In the genomic region with DNA sequence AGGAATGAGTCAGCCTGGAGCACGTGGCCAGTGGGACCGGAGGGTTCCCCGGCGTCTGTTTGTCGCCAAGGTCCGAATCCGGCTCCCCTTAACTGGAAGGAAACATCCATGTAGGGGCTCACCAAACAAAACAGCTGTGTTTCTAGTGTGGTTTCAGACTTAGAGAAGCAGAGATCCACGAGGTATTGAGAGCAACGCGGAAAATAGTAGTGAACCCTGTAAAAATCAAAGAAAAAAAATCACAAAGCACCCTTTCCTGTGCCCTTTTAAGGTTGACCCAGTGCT, we compare ENCODE assay signal across 1 cellular context.
TF ChIP-seq lines count a peak whose summit lies in the region.

No MANE protein-coding gene starts in this region.

TF ChIP-seq in K562, 482 proteins besides CTCF, POLR2A, EP300 and RAD21 (continued from another document and continues in another):
- TF ChIP-seq DPF2 (IDR thresholded peaks at IDR 0.05) (peak; percentile 55; the same call in 1 of the 2 replicates), CC2D1A (IDR thresholded peaks at IDR 0.05) (0 out of 2 replicates have a peak, but pooled peaks have one; percentile 25), ZNF668 (CRISPR knock-in tag; IDR thresholded peaks at IDR 0.05) (no peak), SAP30 (IDR thresholded peaks at IDR 0.05; ENCODE audit: borderline replicate concordance, insufficient read depth, low read depth, low read length, poor library complexity, severe bottlenecking) (peak; percentile 74), ARID2 (IDR thresholded peaks at IDR 0.05) (no peak), TCF7L2 (IDR thresholded peaks at IDR 0.05; ENCODE audit: low read depth, low read length) (no peak), MAZ (CRISPR knock-in tag; conservative IDR thresholded peaks at IDR 0.05 in 1 of 2, IDR thresholded peaks at IDR 0.05 in 1 of 2) (no peak), HDAC3 (IDR thresholded peaks at IDR 0.05; ENCODE audit: borderline replicate concordance, partially characterized antibody) (no peak), RNF2 (IDR thresholded peaks at IDR 0.05) (0 out of 2 replicates have a peak, but pooled peaks have one; percentile 42), RFX7 (CRISPR knock-in tag; IDR thresholded peaks at IDR 0.05) (no peak), HDAC1 (IDR thresholded peaks at IDR 0.05) (peak in 1 of 2 experiments; percentile 5; a peak in 2 of 4 replicates), ZBTB7A (IDR thresholded peaks at IDR 0.05; ENCODE audit: borderline replicate concordance, control insufficient read depth, low read depth, low read length) (no peak), ZFP30 (CRISPR knock-in tag; IDR thresholded peaks at IDR 0.05; ENCODE audit: borderline replicate concordance) (no peak), KLF6 (CRISPR knock-in tag; IDR thresholded peaks at IDR 0.05; ENCODE audit: borderline replicate concordance) (no peak), ZNF586 (CRISPR knock-in tag; conservative IDR thresholded peaks at IDR 0.05) (no peak), NUFIP1 (IDR thresholded peaks at IDR 0.05; ENCODE audit: partially characterized antibody) (no peak), STAT5A (IDR thresholded peaks at IDR 0.05; ENCODE audit: borderline replicate concordance, low read length) (no peak), BCOR (IDR thresholded peaks at IDR 0.05) (0 out of 2 replicates have a peak, but pooled peaks have one; percentile 9)
- TF ChIP-seq, protein P1, sequence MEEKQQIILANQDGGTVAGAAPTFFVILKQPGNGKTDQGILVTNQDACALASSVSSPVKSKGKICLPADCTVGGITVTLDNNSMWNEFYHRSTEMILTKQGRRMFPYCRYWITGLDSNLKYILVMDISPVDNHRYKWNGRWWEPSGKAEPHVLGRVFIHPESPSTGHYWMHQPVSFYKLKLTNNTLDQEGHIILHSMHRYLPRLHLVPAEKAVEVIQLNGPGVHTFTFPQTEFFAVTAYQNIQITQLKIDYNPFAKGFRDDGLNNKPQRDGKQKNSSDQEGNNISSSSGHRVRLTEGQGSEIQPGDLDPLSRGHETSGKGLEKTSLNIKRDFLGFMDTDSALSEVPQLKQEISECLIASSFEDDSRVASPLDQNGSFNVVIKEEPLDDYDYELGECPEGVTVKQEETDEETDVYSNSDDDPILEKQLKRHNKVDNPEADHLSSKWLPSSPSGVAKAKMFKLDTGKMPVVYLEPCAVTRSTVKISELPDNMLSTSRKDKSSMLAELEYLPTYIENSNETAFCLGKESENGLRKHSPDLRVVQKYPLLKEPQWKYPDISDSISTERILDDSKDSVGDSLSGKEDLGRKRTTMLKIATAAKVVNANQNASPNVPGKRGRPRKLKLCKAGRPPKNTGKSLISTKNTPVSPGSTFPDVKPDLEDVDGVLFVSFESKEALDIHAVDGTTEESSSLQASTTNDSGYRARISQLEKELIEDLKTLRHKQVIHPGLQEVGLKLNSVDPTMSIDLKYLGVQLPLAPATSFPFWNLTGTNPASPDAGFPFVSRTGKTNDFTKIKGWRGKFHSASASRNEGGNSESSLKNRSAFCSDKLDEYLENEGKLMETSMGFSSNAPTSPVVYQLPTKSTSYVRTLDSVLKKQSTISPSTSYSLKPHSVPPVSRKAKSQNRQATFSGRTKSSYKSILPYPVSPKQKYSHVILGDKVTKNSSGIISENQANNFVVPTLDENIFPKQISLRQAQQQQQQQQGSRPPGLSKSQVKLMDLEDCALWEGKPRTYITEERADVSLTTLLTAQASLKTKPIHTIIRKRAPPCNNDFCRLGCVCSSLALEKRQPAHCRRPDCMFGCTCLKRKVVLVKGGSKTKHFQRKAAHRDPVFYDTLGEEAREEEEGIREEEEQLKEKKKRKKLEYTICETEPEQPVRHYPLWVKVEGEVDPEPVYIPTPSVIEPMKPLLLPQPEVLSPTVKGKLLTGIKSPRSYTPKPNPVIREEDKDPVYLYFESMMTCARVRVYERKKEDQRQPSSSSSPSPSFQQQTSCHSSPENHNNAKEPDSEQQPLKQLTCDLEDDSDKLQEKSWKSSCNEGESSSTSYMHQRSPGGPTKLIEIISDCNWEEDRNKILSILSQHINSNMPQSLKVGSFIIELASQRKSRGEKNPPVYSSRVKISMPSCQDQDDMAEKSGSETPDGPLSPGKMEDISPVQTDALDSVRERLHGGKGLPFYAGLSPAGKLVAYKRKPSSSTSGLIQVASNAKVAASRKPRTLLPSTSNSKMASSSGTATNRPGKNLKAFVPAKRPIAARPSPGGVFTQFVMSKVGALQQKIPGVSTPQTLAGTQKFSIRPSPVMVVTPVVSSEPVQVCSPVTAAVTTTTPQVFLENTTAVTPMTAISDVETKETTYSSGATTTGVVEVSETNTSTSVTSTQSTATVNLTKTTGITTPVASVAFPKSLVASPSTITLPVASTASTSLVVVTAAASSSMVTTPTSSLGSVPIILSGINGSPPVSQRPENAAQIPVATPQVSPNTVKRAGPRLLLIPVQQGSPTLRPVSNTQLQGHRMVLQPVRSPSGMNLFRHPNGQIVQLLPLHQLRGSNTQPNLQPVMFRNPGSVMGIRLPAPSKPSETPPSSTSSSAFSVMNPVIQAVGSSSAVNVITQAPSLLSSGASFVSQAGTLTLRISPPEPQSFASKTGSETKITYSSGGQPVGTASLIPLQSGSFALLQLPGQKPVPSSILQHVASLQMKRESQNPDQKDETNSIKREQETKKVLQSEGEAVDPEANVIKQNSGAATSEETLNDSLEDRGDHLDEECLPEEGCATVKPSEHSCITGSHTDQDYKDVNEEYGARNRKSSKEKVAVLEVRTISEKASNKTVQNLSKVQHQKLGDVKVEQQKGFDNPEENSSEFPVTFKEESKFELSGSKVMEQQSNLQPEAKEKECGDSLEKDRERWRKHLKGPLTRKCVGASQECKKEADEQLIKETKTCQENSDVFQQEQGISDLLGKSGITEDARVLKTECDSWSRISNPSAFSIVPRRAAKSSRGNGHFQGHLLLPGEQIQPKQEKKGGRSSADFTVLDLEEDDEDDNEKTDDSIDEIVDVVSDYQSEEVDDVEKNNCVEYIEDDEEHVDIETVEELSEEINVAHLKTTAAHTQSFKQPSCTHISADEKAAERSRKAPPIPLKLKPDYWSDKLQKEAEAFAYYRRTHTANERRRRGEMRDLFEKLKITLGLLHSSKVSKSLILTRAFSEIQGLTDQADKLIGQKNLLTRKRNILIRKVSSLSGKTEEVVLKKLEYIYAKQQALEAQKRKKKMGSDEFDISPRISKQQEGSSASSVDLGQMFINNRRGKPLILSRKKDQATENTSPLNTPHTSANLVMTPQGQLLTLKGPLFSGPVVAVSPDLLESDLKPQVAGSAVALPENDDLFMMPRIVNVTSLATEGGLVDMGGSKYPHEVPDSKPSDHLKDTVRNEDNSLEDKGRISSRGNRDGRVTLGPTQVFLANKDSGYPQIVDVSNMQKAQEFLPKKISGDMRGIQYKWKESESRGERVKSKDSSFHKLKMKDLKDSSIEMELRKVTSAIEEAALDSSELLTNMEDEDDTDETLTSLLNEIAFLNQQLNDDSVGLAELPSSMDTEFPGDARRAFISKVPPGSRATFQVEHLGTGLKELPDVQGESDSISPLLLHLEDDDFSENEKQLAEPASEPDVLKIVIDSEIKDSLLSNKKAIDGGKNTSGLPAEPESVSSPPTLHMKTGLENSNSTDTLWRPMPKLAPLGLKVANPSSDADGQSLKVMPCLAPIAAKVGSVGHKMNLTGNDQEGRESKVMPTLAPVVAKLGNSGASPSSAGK (IDR thresholded peaks at IDR 0.05), result peak; percentile 73
- TF ChIP-seq, protein P2, sequence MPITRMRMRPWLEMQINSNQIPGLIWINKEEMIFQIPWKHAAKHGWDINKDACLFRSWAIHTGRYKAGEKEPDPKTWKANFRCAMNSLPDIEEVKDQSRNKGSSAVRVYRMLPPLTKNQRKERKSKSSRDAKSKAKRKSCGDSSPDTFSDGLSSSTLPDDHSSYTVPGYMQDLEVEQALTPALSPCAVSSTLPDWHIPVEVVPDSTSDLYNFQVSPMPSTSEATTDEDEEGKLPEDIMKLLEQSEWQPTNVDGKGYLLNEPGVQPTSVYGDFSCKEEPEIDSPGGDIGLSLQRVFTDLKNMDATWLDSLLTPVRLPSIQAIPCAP (CRISPR knock-in tag; IDR thresholded peaks at IDR 0.05; ENCODE audit: borderline replicate concordance), result no peak
- TF ChIP-seq, protein P3, sequence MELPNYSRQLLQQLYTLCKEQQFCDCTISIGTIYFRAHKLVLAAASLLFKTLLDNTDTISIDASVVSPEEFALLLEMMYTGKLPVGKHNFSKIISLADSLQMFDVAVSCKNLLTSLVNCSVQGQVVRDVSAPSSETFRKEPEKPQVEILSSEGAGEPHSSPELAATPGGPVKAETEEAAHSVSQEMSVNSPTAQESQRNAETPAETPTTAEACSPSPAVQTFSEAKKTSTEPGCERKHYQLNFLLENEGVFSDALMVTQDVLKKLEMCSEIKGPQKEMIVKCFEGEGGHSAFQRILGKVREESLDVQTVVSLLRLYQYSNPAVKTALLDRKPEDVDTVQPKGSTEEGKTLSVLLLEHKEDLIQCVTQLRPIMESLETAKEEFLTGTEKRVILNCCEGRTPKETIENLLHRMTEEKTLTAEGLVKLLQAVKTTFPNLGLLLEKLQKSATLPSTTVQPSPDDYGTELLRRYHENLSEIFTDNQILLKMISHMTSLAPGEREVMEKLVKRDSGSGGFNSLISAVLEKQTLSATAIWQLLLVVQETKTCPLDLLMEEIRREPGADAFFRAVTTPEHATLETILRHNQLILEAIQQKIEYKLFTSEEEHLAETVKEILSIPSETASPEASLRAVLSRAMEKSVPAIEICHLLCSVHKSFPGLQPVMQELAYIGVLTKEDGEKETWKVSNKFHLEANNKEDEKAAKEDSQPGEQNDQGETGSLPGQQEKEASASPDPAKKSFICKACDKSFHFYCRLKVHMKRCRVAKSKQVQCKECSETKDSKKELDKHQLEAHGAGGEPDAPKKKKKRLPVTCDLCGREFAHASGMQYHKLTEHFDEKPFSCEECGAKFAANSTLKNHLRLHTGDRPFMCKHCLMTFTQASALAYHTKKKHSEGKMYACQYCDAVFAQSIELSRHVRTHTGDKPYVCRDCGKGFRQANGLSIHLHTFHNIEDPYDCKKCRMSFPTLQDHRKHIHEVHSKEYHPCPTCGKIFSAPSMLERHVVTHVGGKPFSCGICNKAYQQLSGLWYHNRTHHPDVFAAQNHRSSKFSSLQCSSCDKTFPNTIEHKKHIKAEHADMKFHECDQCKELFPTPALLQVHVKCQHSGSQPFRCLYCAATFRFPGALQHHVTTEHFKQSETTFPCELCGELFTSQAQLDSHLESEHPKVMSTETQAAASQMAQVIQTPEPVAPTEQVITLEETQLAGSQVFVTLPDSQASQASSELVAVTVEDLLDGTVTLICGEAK (IDR thresholded peaks at IDR 0.05), result 0 out of 2 replicates have a peak, but pooled peaks have one; percentile 18
- TF ChIP-seq, protein P3 (CRISPR knock-in tag; IDR thresholded peaks at IDR 0.05), result no peak
- TF ChIP-seq, protein P4, sequence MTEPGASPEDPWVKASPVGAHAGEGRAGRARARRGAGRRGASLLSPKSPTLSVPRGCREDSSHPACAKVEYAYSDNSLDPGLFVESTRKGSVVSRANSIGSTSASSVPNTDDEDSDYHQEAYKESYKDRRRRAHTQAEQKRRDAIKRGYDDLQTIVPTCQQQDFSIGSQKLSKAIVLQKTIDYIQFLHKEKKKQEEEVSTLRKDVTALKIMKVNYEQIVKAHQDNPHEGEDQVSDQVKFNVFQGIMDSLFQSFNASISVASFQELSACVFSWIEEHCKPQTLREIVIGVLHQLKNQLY (CRISPR knock-in tag; conservative IDR thresholded peaks at IDR 0.05), result no peak
- TF ChIP-seq, protein P5, sequence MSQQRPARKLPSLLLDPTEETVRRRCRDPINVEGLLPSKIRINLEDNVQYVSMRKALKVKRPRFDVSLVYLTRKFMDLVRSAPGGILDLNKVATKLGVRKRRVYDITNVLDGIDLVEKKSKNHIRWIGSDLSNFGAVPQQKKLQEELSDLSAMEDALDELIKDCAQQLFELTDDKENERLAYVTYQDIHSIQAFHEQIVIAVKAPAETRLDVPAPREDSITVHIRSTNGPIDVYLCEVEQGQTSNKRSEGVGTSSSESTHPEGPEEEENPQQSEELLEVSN (IDR thresholded peaks at IDR 0.05; ENCODE audit: borderline replicate concordance in 1 of 2, extremely low read depth in 1 of 2, insufficient read depth in 1 of 2, insufficient read length in 1 of 2, low read depth in 1 of 2, low read length in 1 of 2, poor library complexity in 1 of 2, severe bottlenecking in 1 of 2), result no peak
